Comparison of ENCODE assay signal across 8 cellular contexts in the genomic region with DNA sequence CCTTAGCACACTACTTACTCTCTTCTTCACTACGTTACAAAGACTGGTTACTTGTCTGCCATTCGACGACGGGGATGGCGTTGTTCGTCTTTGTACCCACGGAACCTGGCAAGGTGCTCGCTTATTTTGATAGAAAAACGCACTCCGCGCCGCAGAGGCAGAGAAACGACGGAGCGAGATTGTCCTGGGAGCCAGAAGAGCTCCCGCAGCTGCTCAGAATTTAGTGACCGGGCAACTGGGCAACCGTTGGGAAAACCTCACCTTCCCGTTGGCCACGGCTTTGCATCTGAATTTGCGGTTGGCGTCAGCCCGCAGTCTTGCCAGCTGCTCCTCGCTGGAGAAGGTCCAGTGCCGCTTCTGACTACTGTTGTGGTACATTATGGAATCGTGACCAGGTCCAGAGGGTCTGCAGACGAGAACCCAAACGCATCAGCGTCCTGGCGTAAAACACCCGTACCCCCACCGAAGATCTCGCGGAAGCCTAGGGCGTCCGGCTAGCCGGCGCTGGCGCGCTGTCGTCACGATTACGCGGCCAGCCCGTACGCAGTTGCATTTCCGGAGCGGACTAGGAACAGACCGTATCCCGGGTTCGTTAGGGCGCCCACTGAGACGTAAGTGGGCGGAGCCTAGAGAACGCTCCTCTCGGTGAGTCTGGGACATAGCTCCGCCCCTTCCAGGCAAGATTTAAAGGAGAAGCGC. TPM values are rescaled to one million over a fixed set of nuclear protein-coding genes. Genes with fewer than 3 reads are reported as not detected.
A peak's percentile ranks its signal among the peaks of the same experiment; 100 is the strongest.
DNase-seq lines count a peak whose midpoint lies in the region; ATAC-seq and TF ChIP-seq lines count a peak whose summit lies in the region.

Gene CCNH (minus strand): TSS at position 514 of the 699 bp plus-strand sequence. CDS start 136 bp downstream, at position 378.

- H3K27ac Mint-ChIP-seq in activated naive CD4-positive, alpha-beta T cell treated with anti-CD3 and anti-CD28 coated beads, Interleukin-2, amount 50 U/mL, for 72 hours, result peak within 1 kb of the TSS; percentile 97 to 98

- ATAC-seq in HG02610 (IDR thresholded peaks at IDR 0.05; ENCODE audit: unreplicated experiment), result peak; percentile 99
- ATAC-seq in activated naive CD4-positive, alpha-beta T cell treated with anti-CD3 and anti-CD28 coated beads, Interleukin-2, amount 50 U/mL, for 72 hours, result peak; percentile 97

- TF ChIP-seq EP300 in suprapubic skin (IDR thresholded peaks at IDR 0.05), result peak; percentile 89

- H3K27me3 ChIP-seq in suprapubic skin, result no peaks in the 10 kb centered on the region

- peak; percentile 93 for DNase-seq in NCI-H1092 treated with DMSO at 0.1 percent for 48 hours (lab: John Stamatoyannopoulos, UW)
- peak; percentile 95 for DNase-seq in SKM-1 (lab: John Stamatoyannopoulos, UW; ENCODE audit: unreplicated experiment)
- DNase-seq in activated naive CD4-positive, alpha-beta T cell treated with anti-CD3 and anti-CD28 coated beads, Interleukin-2, amount 50 U/mL, for 72 hours (ENCODE audit: low spot score in 2 of 2), result peak; percentile 93 to 97
- DNase-seq in globus pallidus (ENCODE audit: low spot score), result peak; percentile 99
- DNase-seq in nucleus accumbens (lab: John Stamatoyannopoulos, UW), result peak; percentile 64 to 99 (median 96)
- DNase-seq in suprapubic skin (ENCODE audit: low spot score in 2 of 2), result peak; percentile 97 to 99

- peaks cover 17% of the 10 kb centered on the region for H3K36me3 ChIP-seq in suprapubic skin

- peak within 1 kb of the TSS; percentile 94 for H3K27ac ChIP-seq in suprapubic skin

- no peaks in the 10 kb centered on the region for H3K9me3 Mint-ChIP-seq in activated naive CD4-positive, alpha-beta T cell treated with anti-CD3 and anti-CD28 coated beads, Interleukin-2, amount 50 U/mL, for 72 hours

- peaks cover 35 to 45% of the 10 kb centered on the region in 2 donors for H3K36me3 Mint-ChIP-seq in activated naive CD4-positive, alpha-beta T cell treated with anti-CD3 and anti-CD28 coated beads, Interleukin-2, amount 50 U/mL, for 72 hours

- TF ChIP-seq CTCF in suprapubic skin (IDR thresholded peaks at IDR 0.05), result no peak

- no peaks in the 10 kb centered on the region for H3K9me3 ChIP-seq in suprapubic skin

- 1% methylated on average over 40 of the region's 58 CpGs for WGBS in suprapubic skin

- H3K4me3 ChIP-seq in GM08714 (ENCODE audit: low read length) (peak within 1 kb of the TSS; percentile 91), suprapubic skin (peak within 1 kb of the TSS; percentile 86)

- peak; percentile 70 to 94 for TF ChIP-seq POLR2A in suprapubic skin (IDR thresholded peaks at IDR 0.05)

- H3K4me1 ChIP-seq in suprapubic skin, result peaks cover 28% of the 10 kb centered on the region

RNA-seq across cellular contexts. Expression of gene CCNH, which starts in this region (rescaled TPM):
- 100 to 1,000 TPM in 1 of 2 donors, 10 to 100 TPM in 1; 60.5 to 108 TPM for total RNA-seq in activated naive CD4-positive, alpha-beta T cell treated with anti-CD3 and anti-CD28 coated beads, Interleukin-2, amount 50 U/mL, for 72 hours
- 100 to 1,000 TPM in 1 of 4 donors, 10 to 100 TPM in 3; 51.4 to 128 (median 54.5) TPM for total RNA-seq in suprapubic skin

Comparison
In these comparisons a context has a peak if more than half of its experiments do, and no peak if none do; other contexts are left out.
1. Peak in every context shown above with its lines: DNase-seq, ATAC-seq, H3K4me3 ChIP-seq and H3K27ac ChIP-seq.